In the genomic region with DNA sequence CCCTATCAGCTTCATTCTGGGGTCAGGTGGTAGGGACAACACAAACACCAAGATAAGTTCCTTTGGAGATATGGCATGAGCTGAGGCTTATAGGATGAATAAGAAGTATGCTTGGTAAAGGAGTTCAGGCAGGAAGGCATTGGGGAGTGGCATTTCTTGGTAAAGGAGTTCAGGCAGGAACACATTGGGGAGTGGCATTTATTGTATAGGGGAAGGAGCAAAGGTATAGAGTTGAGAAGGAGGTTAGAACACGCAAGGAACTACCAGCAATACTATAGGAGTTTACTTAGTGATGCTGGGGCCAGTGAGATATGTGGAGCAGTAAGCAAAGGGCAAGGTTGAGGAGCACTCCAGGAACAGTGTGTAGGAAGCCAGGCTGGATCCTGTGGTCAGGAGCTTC, we compare ENCODE assay signal across 5 cellular contexts.
DNase-seq lines count a peak whose midpoint lies in the region; ATAC-seq, FAIRE-seq and TF ChIP-seq lines count a peak whose summit lies in the region.
"Not testable (repeated sequence)": the region's sequence is repeated elsewhere in the genome, so short reads cannot be mapped to it uniquely, and the experiment has no call there.

No MANE protein-coding gene starts in this region.

- ATAC-seq in esophagus mucosa (peak; percentile 97), mucosa of descending colon (peak; percentile 96)

- H2AFZ ChIP-seq in keratinocyte (ENCODE audit: control insufficient read depth, low read length): not testable (repeated sequence)

- H3K9ac ChIP-seq in keratinocyte (ENCODE audit: control insufficient read depth, extremely low read depth, insufficient read depth, low read length): not testable (repeated sequence)

- H3K9me1 ChIP-seq in keratinocyte (ENCODE audit: control insufficient read depth, extremely low read depth, insufficient read depth, low read length): not testable (repeated sequence)

- DNase-seq in GM12891 (ENCODE audit: insufficient read length, low spot score); keratinocyte (ENCODE audit: low read depth, low spot score); mucosa of descending colon: not testable (repeated sequence)
- DNase-seq in transverse colon: peak; percentile 10

- TF ChIP-seq POLR2A in GM12891 (IDR thresholded peaks at IDR 0.05; ENCODE audit: low read depth, low read length); transverse colon (IDR thresholded peaks at IDR 0.05): not testable (repeated sequence)

- 62 to 80% methylated on average over 1 of the region's 1 CpG for WGBS in transverse colon (ENCODE audit: low coverage in 1 of 2), 2 donors

- in situ Hi-C loops in transverse colon (cut with MboI; ENCODE audit: low pct_ligation_motif_present in 1 of 4, low pct_unique_long_range_greater_than_20kb in 1 of 4, low sequenced_read_pairs in 3 of 4): not testable (repeated sequence)

- dilution Hi-C loops in keratinocyte (cut with MboI; ENCODE audit: extremely low pct_ligation_motif_present, low sequenced_read_pairs): not testable (repeated sequence)

- FAIRE-seq in GM12891 (lab: Jason Lieb, UNC) (peak; percentile 5), keratinocyte (lab: Jason Lieb, UNC) (peak; percentile 53)

- H3K4me3 ChIP-seq in keratinocyte (ENCODE audit: control insufficient read depth in 2 of 3, extremely low read depth in 1 of 3, insufficient read depth in 2 of 3, low read depth in 1 of 3, low read length in 3 of 3); mucosa of descending colon; transverse colon: not testable (repeated sequence)

- H3K79me2 ChIP-seq in keratinocyte (ENCODE audit: control insufficient read depth, insufficient read depth, low read length): not testable (repeated sequence)

- TF ChIP-seq CTCF in keratinocyte (optimal IDR thresholded peaks at IDR 0.05 in 1 of 3, IDR thresholded peaks at IDR 0.05 in 1 of 3, conservative IDR thresholded peaks at IDR 0.05 in 1 of 3; ENCODE audit: extremely low read depth in 1 of 3, insufficient read depth in 2 of 3, low read length in 3 of 3); mucosa of descending colon (IDR thresholded peaks at IDR 0.05); transverse colon (IDR thresholded peaks at IDR 0.05): not testable (repeated sequence)

- not testable (repeated sequence) for H3K4me2 ChIP-seq in keratinocyte (ENCODE audit: control insufficient read depth, extremely low read depth, insufficient read depth, low read depth, low read length)

- H3K9me3 ChIP-seq in keratinocyte (ENCODE audit: control insufficient read depth, low read depth, low read length); mucosa of descending colon; transverse colon: not testable (repeated sequence)

- not testable (repeated sequence) for H3K4me1 ChIP-seq in keratinocyte (ENCODE audit: control insufficient read depth, extremely low read depth, insufficient read depth, low read length); mucosa of descending colon (ENCODE audit: low read depth); transverse colon

- not testable (repeated sequence) for H4K20me1 ChIP-seq in keratinocyte (ENCODE audit: control insufficient read depth, extremely low read depth, insufficient read depth, low read length)

- not testable (repeated sequence) for H3K27me3 ChIP-seq in keratinocyte (ENCODE audit: control insufficient read depth, extremely low read depth, insufficient read depth, low read length); transverse colon

- intact Hi-C loops in mucosa of descending colon (cut with DNase I, micrococcal nuclease); transverse colon (cut with DNase I; ENCODE audit: low total_unique reads): not testable (repeated sequence)

- not testable (repeated sequence) for H3K36me3 ChIP-seq in keratinocyte (ENCODE audit: control insufficient read depth in 2 of 2, extremely low read depth in 1 of 2, insufficient read depth in 2 of 2, low read length in 2 of 2); mucosa of descending colon (ENCODE audit: low read depth); transverse colon

- H3K27ac ChIP-seq in keratinocyte (ENCODE audit: control insufficient read depth, insufficient read depth, low read length); transverse colon: not testable (repeated sequence)

- TF ChIP-seq EP300 in transverse colon (IDR thresholded peaks at IDR 0.05; ENCODE audit: low read depth): not testable (repeated sequence)
